11 cellular contexts compared by ENCODE assay signal in genomic region chr17:81967244-81967532, GRCh38. TPM values are rescaled to one million over a fixed set of nuclear protein-coding genes. Genes with fewer than 3 reads are reported as not detected.
DNase-seq lines count a peak whose midpoint lies in the region; ATAC-seq and TF ChIP-seq lines count a peak whose summit lies in the region.
"Had no signal": no experiment of that assay in that cellular context is flagged by ENCODE, and none has a peak within 500 bp of the region (broad histone marks: within the 10 kb centered on the region; RNA-seq: fewer than 3 reads in every experiment).

No MANE protein-coding gene starts in this region.

- intact Hi-C loops in Right ventricle myocardium inferior (cut with DNase I) = no loop called here
- intact Hi-C loops in cardiac septum (cut with DNase I) = no loop called here
- intact Hi-C loops in lower lobe of right lung (cut with DNase I) = no loop called here
- intact Hi-C loops in upper lobe of right lung (cut with DNase I) = loop anchor here (10.0 kb wide), 1 partner anchor 188 kb away; no protein-coding TSS in a partner anchor

- H3K36me3 ChIP-seq in lower lobe of right lung (no peaks in the 10 kb centered on the region), upper lobe of right lung (no peaks in the 10 kb centered on the region)
- H3K36me3 ChIP-seq: tibial artery had no signal

- H3K27ac ChIP-seq in caudate nucleus (ENCODE audit: low read depth, low read length) = peak overlapping the region; percentile 76
- peak overlapping the region; percentile 65 for H3K27ac ChIP-seq in lower lobe of right lung
- peak overlapping the region; percentile 37 for H3K27ac ChIP-seq in upper lobe of right lung
- H3K27ac ChIP-seq: tibial artery had no signal

- H3K27me3 ChIP-seq in lower lobe of right lung (ENCODE audit: low read depth) (peaks cover 12% of the 10 kb centered on the region), upper lobe of right lung (peaks cover 6% of the 10 kb centered on the region)

- no peaks in the 10 kb centered on the region for H3K9me3 ChIP-seq in lower lobe of right lung
- no peaks in the 10 kb centered on the region for H3K9me3 ChIP-seq in upper lobe of right lung
- H3K9me3 ChIP-seq: tibial artery had no signal

- no peak for DNase-seq in Right ventricle myocardium inferior (ENCODE audit: missing footprints)
- no peak for DNase-seq in cardiac septum (ENCODE audit: low spot score)
- peak in 2 of 61 donors; percentile 17 to 39 for DNase-seq in caudate nucleus (lab: John Stamatoyannopoulos, UW)
- DNase-seq in lower lobe of right lung = no peak
- DNase-seq in upper lobe of right lung = no peak
- DNase-seq in NCI-H748 treated with DMSO at 0.1 percent for 48 hours (lab: John Stamatoyannopoulos, UW) = no peak
- no peak for DNase-seq in hypothalamus (lab: John Stamatoyannopoulos, UW)
- DNase-seq: tibial artery had no signal

- H3K4me3 ChIP-seq in lower lobe of right lung (peak overlapping the region; percentile 31), upper lobe of right lung (peak overlapping the region; percentile 17)

- H3K4me1 ChIP-seq in lower lobe of right lung = peaks cover 35% of the 10 kb centered on the region
- peaks cover 23% of the 10 kb centered on the region for H3K4me1 ChIP-seq in upper lobe of right lung

- TF ChIP-seq CTCF in lower lobe of right lung (IDR thresholded peaks at IDR 0.05) (no peak), upper lobe of right lung (IDR thresholded peaks at IDR 0.05) (no peak)

- ATAC-seq in Right ventricle myocardium inferior = peak; percentile 3
- ATAC-seq in lower lobe of right lung = peak; percentile 2 to 13
- peak; percentile 1 for ATAC-seq in upper lobe of right lung
- ATAC-seq in GM18907 (IDR thresholded peaks at IDR 0.05; ENCODE audit: unreplicated experiment) = no peak

RNA-seq across cellular contexts. Expression of gene NOTUM, which starts 6.2 kb away (rescaled TPM):
- 0.89 TPM for total RNA-seq in Right ventricle myocardium inferior
- total RNA-seq in cardiac septum = 0.38 TPM
- total RNA-seq in lower lobe of right lung = 4.4 TPM
- 6.1 TPM for total RNA-seq in upper lobe of right lung
- total RNA-seq: posterior vena cava had no signal

RNA-seq across cellular contexts. Expression of gene ASPSCR1, which starts 10.2 kb away (rescaled TPM):
- total RNA-seq in Right ventricle myocardium inferior (25.5 TPM), cardiac septum (25.5 TPM), lower lobe of right lung (45.3 TPM), upper lobe of right lung (50.3 TPM)

RNA-seq across cellular contexts. Expression of gene MYADML2, which starts 20.2 kb away (rescaled TPM):
- total RNA-seq in Right ventricle myocardium inferior (3.7 TPM), cardiac septum (4.4 TPM), lower lobe of right lung (not detected), upper lobe of right lung (not detected)
- total RNA-seq: M059J, posterior vena cava had no signal

RNA-seq across cellular contexts. Expression of gene PYCR1, which starts 30.1 kb away (rescaled TPM):
- total RNA-seq in Right ventricle myocardium inferior (6.2 TPM), cardiac septum (7.8 TPM), lower lobe of right lung (23.0 TPM), upper lobe of right lung (19.0 TPM)

RNA-seq across cellular contexts. Expression of gene MAFG, which starts 39.7 kb away (rescaled TPM):
- 26.2 TPM for total RNA-seq in Right ventricle myocardium inferior
- total RNA-seq in cardiac septum = 24.4 TPM
- total RNA-seq in lower lobe of right lung = 30.7 TPM
- 35.9 TPM for total RNA-seq in upper lobe of right lung
